ENCODE assay signal across 34 cellular contexts in genomic region chr2:66930499-66931165, GRCh38.
DNase-seq lines count a peak whose midpoint lies in the region; ATAC-seq and TF ChIP-seq lines count a peak whose summit lies in the region.
"Had no signal": no experiment of that assay in that cellular context is flagged by ENCODE, and none has a peak within 500 bp of the region (broad histone marks: within the 10 kb centered on the region; RNA-seq: fewer than 3 reads in every experiment).

No MANE protein-coding gene starts in this region.

- H3K27me3 ChIP-seq in GM23338 (ENCODE audit: insufficient read depth) (no peaks in the 10 kb centered on the region), adrenal gland (no peaks in the 10 kb centered on the region), muscle layer of colon (ENCODE audit: control insufficient read depth in 1 of 2, insufficient read depth in 2 of 2, low read length in 2 of 2) (no peaks in the 10 kb centered on the region), spleen (replicated peaks in 1 of 7) (no peaks in the 10 kb centered on the region)
- H3K27me3 ChIP-seq: ascending aorta, BE2C had no signal

- no peaks in the 10 kb centered on the region for H3K4me1 Mint-ChIP-seq in GM23338
- H3K4me1 Mint-ChIP-seq: activated naive CD8-positive, alpha-beta T cell treated with anti-CD3 and anti-CD28 coated beads, Interleukin-2, amount 10 ng/mL, durations not matched to agents 7 days and 5 days; H9; naive thymus-derived CD4-positive, alpha-beta T cell; stimulated activated memory B cell treated with anti-CD40 and anti-IgM and Interleukin-4, amounts not matched to agents 10 μg/mL and 1 μg/mL and 100 μg/mL, for 72 hours; WTC11 had no signal

- H3K9ac ChIP-seq in muscle layer of colon (ENCODE audit: low read length), result no peak overlapping the region

- in situ Hi-C loops in ACHN (cut with HindIII; ENCODE audit: low pct_ligation_motif_present, low pct_unique_long_range_greater_than_20kb, low sequenced_read_pairs), result no loop called here

- H3F3A ChIP-seq in GM23338 (replicated peaks; ENCODE audit: low read depth), result no peaks in the 10 kb centered on the region

- H3K4me3 ChIP-seq in GM23338, result no peak overlapping the region
- no peak overlapping the region for H3K4me3 ChIP-seq in adrenal gland
- H3K4me3 ChIP-seq in muscle layer of colon (ENCODE audit: low read depth in 1 of 2, low read length in 2 of 2), result no peak overlapping the region
- no peak overlapping the region for H3K4me3 ChIP-seq in spleen
- H3K4me3 ChIP-seq in mucosa of descending colon, result no peak overlapping the region
- H3K4me3 ChIP-seq: ascending aorta, coronary artery, psoas muscle had no signal

- H2AFZ ChIP-seq in GM23338, result peak overlapping the region; percentile 64; the same call in 1 of the 2 replicates

- no peaks in the 10 kb centered on the region for H3K9me3 ChIP-seq in adrenal gland (replicated peaks in 1 of 3)
- H3K9me3 ChIP-seq in muscle layer of colon (ENCODE audit: low read length), result no peaks in the 10 kb centered on the region
- H3K9me3 ChIP-seq in spleen, result no peaks in the 10 kb centered on the region
- H3K9me3 ChIP-seq in mucosa of descending colon, result no peaks in the 10 kb centered on the region
- H3K9me3 ChIP-seq: ascending aorta, BE2C, psoas muscle had no signal

- ATAC-seq in GM23338 (no peak), mucosa of descending colon (no peak)
- ATAC-seq in activated naive CD4-positive, alpha-beta T cell treated with anti-CD3 and anti-CD28 coated beads, Interleukin-2, amount 50 U/mL, for 72 hours, result no peak
- ATAC-seq: CD8-positive, alpha-beta T cell; naive thymus-derived CD4-positive, alpha-beta T cell; psoas muscle; stimulated activated memory B cell treated with anti-CD40 and anti-IgM and Interleukin-4, amounts not matched to agents 10 μg/mL and 1 μg/mL and 100 μg/mL, for 72 hours; WTC11 had no signal

- no peaks in the 10 kb centered on the region for H3K9me2 ChIP-seq in GM23338 (ENCODE audit: insufficient read depth)

- H3K4me1 ChIP-seq in GM23338 (ENCODE audit: insufficient read depth), result no peaks in the 10 kb centered on the region
- peaks cover 20 to 35% of the 10 kb centered on the region in 2 donors for H3K4me1 ChIP-seq in adrenal gland (replicated peaks in 1 of 2)
- H3K4me1 ChIP-seq in muscle layer of colon (ENCODE audit: insufficient read depth, low read length), result peaks cover 21% of the 10 kb centered on the region
- H3K4me1 ChIP-seq in spleen, result peaks cover 0 to 10% (median 3%) of the 10 kb centered on the region in 6 donors
- H3K4me1 ChIP-seq in mucosa of descending colon (ENCODE audit: low read depth), result no peaks in the 10 kb centered on the region
- H3K4me1 ChIP-seq: ascending aorta, BE2C, psoas muscle had no signal

- no peaks in the 10 kb centered on the region for H3K9me3 Mint-ChIP-seq in GM23338
- peaks cover 5 to 9% of the 10 kb centered on the region in 2 donors for H3K9me3 Mint-ChIP-seq in activated naive CD4-positive, alpha-beta T cell treated with anti-CD3 and anti-CD28 coated beads, Interleukin-2, amount 50 U/mL, for 72 hours
- H3K9me3 Mint-ChIP-seq: activated naive CD8-positive, alpha-beta T cell treated with anti-CD3 and anti-CD28 coated beads, Interleukin-2, amount 10 ng/mL, durations not matched to agents 7 days and 5 days; CD8-positive, alpha-beta T cell; H9; stimulated activated memory B cell treated with anti-CD40 and anti-IgM and Interleukin-4, amounts not matched to agents 10 μg/mL and 1 μg/mL and 100 μg/mL, for 72 hours; WTC11 had no signal

- intact Hi-C loops in adrenal gland (cut with DNase I) (no loop called here), spleen (cut with DNase I; ENCODE audit: low total_unique reads) (no loop called here), mucosa of descending colon (cut with DNase I, micrococcal nuclease) (no loop called here)

- no peaks in the 10 kb centered on the region for H3K79me2 ChIP-seq in GM23338 (replicated peaks; ENCODE audit: insufficient read depth)

- TF ChIP-seq POLR2A in adrenal gland (IDR thresholded peaks at IDR 0.05) (peak in 1 of 2 donors; percentile 2), spleen (IDR thresholded peaks at IDR 0.05) (no peak)

- H3K27ac ChIP-seq in GM23338 (ENCODE audit: low read depth) (no peak overlapping the region), adrenal gland (peak overlapping the region in 4 of 5 donors; percentile 43 to 79 (median 60)), muscle layer of colon (ENCODE audit: low read depth, low read length) (peak overlapping the region; percentile 46), spleen (peak overlapping the region in 1 of 8 donors; percentile 31)
- H3K27ac ChIP-seq: ascending aorta, coronary artery, psoas muscle had no signal

- H3K36me3 ChIP-seq in GM23338 (ENCODE audit: insufficient read depth) (no peaks in the 10 kb centered on the region), adrenal gland (replicated peaks in 1 of 2) (no peaks in the 10 kb centered on the region), muscle layer of colon (ENCODE audit: insufficient read depth, low read length) (no peaks in the 10 kb centered on the region), spleen (no peaks in the 10 kb centered on the region), mucosa of descending colon (ENCODE audit: low read depth) (no peaks in the 10 kb centered on the region)
- H3K36me3 ChIP-seq: ascending aorta, BE2C had no signal

- H3K27me3 Mint-ChIP-seq in GM23338 (ENCODE audit: insufficient read depth, low read depth, poor library complexity), result no peaks in the 10 kb centered on the region
- H3K27me3 Mint-ChIP-seq: activated naive CD8-positive, alpha-beta T cell treated with anti-CD3 and anti-CD28 coated beads, Interleukin-2, amount 10 ng/mL, durations not matched to agents 7 days and 5 days; naive thymus-derived CD4-positive, alpha-beta T cell; stimulated activated memory B cell treated with anti-CD40 and anti-IgM and Interleukin-4, amounts not matched to agents 10 μg/mL and 1 μg/mL and 100 μg/mL, for 72 hours had no signal

- WGBS in adrenal gland, 4 donors, result 9 to 14% (median 14%) methylated on average over 2 of the region's 2 CpGs
- 6 to 14% (median 10%) methylated on average over 2 of the region's 2 CpGs for WGBS in spleen, 5 donors

- no peaks in the 10 kb centered on the region for H4K20me1 ChIP-seq in GM23338 (replicated peaks; ENCODE audit: insufficient read depth)

- DNase-seq in GM23338 (ENCODE audit: low spot score) (no peak), NOMO-1 (lab: John Stamatoyannopoulos, UW; ENCODE audit: unreplicated experiment in 2 of 2) (peak; percentile 53 to 57), adrenal gland (peak in 6 of 7 donors; percentile 22 to 63 (median 46)), spleen (no peak), ACHN (no peak), mucosa of descending colon (no peak)
- no peak for DNase-seq in activated naive CD4-positive, alpha-beta T cell treated with anti-CD3 and anti-CD28 coated beads, Interleukin-2, amount 50 U/mL, for 72 hours (ENCODE audit: low spot score in 2 of 2)
- DNase-seq: activated CD4-positive, alpha-beta T cell treated with anti-CD3 and anti-CD28 coated beads, Interleukin-2, amount 50 U/mL, for 1 hour; activated effector memory CD4-positive, alpha-beta T cell treated with anti-CD3 and anti-CD28 coated beads, Interleukin-2, amount 50 U/mL, for 16 hours; activated naive CD8-positive, alpha-beta T cell treated with anti-CD3 and anti-CD28 coated beads, Interleukin-2, amount 10 ng/mL, durations not matched to agents 7 days and 5 days; activated T-cell treated with anti-CD3 and anti-CD28 coated beads, Interleukin-2, amount 50 U/mL, for 1 hour; CD8-positive, alpha-beta T cell; DMS153; effector memory CD4-positive, alpha-beta T cell; glutamatergic neuron; H9; islet precursor cell; KBM-7; MM.1S; naive thymus-derived CD4-positive, alpha-beta T cell; NCI-H1417; NCI-H2029 treated with DMSO at 0.1 percent for 48 hours; NCI-H526; NK-92 treated with Interleukin-12 subunit alpha and Interleukin-12 subunit beta, amount 100 ng/mL, for 24 hours; occipital lobe; T-helper 1 cell; trophoblast cell had no signal

- no peaks in the 10 kb centered on the region for H3K36me3 Mint-ChIP-seq in GM23338 (ENCODE audit: low read depth)
- no peaks in the 10 kb centered on the region for H3K36me3 Mint-ChIP-seq in activated naive CD4-positive, alpha-beta T cell treated with anti-CD3 and anti-CD28 coated beads, Interleukin-2, amount 50 U/mL, for 72 hours
- H3K36me3 Mint-ChIP-seq: activated naive CD8-positive, alpha-beta T cell treated with anti-CD3 and anti-CD28 coated beads, Interleukin-2, amount 10 ng/mL, durations not matched to agents 7 days and 5 days; CD8-positive, alpha-beta T cell; naive thymus-derived CD4-positive, alpha-beta T cell; stimulated activated memory B cell treated with anti-CD40 and anti-IgM and Interleukin-4, amounts not matched to agents 10 μg/mL and 1 μg/mL and 100 μg/mL, for 72 hours; WTC11 had no signal

- no peak overlapping the region for H3K4me3 Mint-ChIP-seq in GM23338
- H3K4me3 Mint-ChIP-seq: activated naive CD8-positive, alpha-beta T cell treated with anti-CD3 and anti-CD28 coated beads, Interleukin-2, amount 10 ng/mL, durations not matched to agents 7 days and 5 days; CD8-positive, alpha-beta T cell; H9; naive thymus-derived CD4-positive, alpha-beta T cell; stimulated activated memory B cell treated with anti-CD40 and anti-IgM and Interleukin-4, amounts not matched to agents 10 μg/mL and 1 μg/mL and 100 μg/mL, for 72 hours; WTC11 had no signal

- H3K4me2 ChIP-seq in GM23338, result no peak overlapping the region

- TF ChIP-seq CTCF in GM23338 (conservative IDR thresholded peaks at IDR 0.05; ENCODE audit: low read depth in 2 of 2) (no peak), adrenal gland (IDR thresholded peaks at IDR 0.05) (peak in 1 of 6 experiments; percentile 4), spleen (IDR thresholded peaks at IDR 0.05 in 8 of 11, conservative IDR thresholded peaks at IDR 0.05 in 3 of 11) (no peak), mucosa of descending colon (IDR thresholded peaks at IDR 0.05) (no peak)

- H3K27ac Mint-ChIP-seq in GM23338, result no peak overlapping the region
- no peak overlapping the region for H3K27ac Mint-ChIP-seq in activated naive CD4-positive, alpha-beta T cell treated with anti-CD3 and anti-CD28 coated beads, Interleukin-2, amount 50 U/mL, for 72 hours
- H3K27ac Mint-ChIP-seq: activated naive CD8-positive, alpha-beta T cell treated with anti-CD3 and anti-CD28 coated beads, Interleukin-2, amount 10 ng/mL, durations not matched to agents 7 days and 5 days; CD8-positive, alpha-beta T cell; H9; naive thymus-derived CD4-positive, alpha-beta T cell; stimulated activated memory B cell treated with anti-CD40 and anti-IgM and Interleukin-4, amounts not matched to agents 10 μg/mL and 1 μg/mL and 100 μg/mL, for 72 hours; WTC11 had no signal

TF ChIP-seq in GM23338, 12 proteins besides CTCF, POLR2A, EP300 and RAD21 (continues in another document):
- no peak for TF ChIP-seq ETS1 (IDR thresholded peaks at IDR 0.05)

Comparison
In these comparisons a context has a peak if more than half of its experiments do, and no peak if none do; other contexts are left out.
1. DNase-seq: peak in NOMO-1 (2 of 2) and adrenal gland (6 of 7); none in GM23338 (single experiment), spleen (single experiment), ACHN (single experiment), mucosa of descending colon (0 of 3) and activated naive CD4-positive, alpha-beta T cell treated with anti-CD3 and anti-CD28 coated beads, Interleukin-2, amount 50 U/mL, for 72 hours (0 of 2).